In the genomic region with DNA sequence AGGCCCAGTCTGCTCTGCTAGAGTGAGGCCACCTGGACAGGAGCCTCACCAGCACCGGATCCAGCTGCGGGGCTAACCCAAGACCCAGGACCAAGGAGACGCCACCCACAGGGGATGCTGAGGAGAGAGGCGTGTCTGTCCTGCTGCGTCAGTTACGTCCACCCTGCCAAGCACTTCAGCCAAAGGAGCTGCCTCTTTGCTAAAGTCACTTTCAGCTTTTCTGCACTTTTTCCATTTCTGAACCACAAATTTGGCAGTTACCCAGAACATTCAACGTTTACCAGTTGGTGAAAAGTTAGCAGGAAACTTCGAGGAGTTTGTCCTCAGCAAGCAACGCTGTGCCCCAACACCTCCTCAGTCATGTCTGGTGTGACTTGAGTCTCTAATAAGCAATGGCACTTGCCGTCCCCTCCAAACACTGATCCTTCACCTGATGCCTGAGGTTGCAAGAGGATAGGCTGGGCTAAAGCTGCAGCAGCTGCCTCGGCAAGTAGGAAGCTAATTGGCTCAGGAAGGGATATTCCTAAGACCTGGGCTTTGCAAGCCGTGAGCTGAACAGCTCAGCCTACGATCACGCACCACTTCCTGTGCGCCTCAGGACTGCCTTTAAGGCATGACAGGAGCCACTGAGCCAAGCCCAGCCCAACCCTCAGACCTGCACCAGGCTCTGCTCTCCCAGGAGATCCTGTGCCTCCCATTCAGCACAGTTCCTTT, we compare ENCODE assay signal across 10 cellular contexts. TPM values are rescaled to one million over a fixed set of nuclear protein-coding genes. Genes with fewer than 3 reads are reported as not detected.
DNase-seq lines count a peak whose midpoint lies in the region; ATAC-seq, FAIRE-seq and TF ChIP-seq lines count a peak whose summit lies in the region.
"Had no signal": no experiment of that assay in that cellular context is flagged by ENCODE, and none has a peak within 500 bp of the region (broad histone marks: within the 10 kb centered on the region; RNA-seq: fewer than 3 reads in every experiment).

No MANE protein-coding gene starts in this region.

- no peaks in the 10 kb centered on the region for H3K36me3 ChIP-seq in DND-41 (ENCODE audit: insufficient read depth, low read length)
- no peaks in the 10 kb centered on the region for H3K36me3 ChIP-seq in rectal smooth muscle tissue (ENCODE audit: control insufficient read depth, insufficient read depth, low read length)
- H3K36me3 ChIP-seq: gastroesophageal sphincter had no signal

- H3K9me3 ChIP-seq in DND-41 (ENCODE audit: insufficient read depth, low read length, severe bottlenecking): no peaks in the 10 kb centered on the region
- H3K9me3 ChIP-seq: gastroesophageal sphincter had no signal

- no peak overlapping the region for H3K27ac Mint-ChIP-seq in activated naive CD4-positive, alpha-beta T cell treated with anti-CD3 and anti-CD28 coated beads, Interleukin-2, amount 10 ng/mL, durations not matched to agents 7 days and 5 days

- H3K27me3 Mint-ChIP-seq in activated naive CD4-positive, alpha-beta T cell treated with anti-CD3 and anti-CD28 coated beads, Interleukin-2, amount 10 ng/mL, durations not matched to agents 7 days and 5 days: peaks cover 57% of the 10 kb centered on the region

- H3K36me3 Mint-ChIP-seq in activated naive CD4-positive, alpha-beta T cell treated with anti-CD3 and anti-CD28 coated beads, Interleukin-2, amount 10 ng/mL, durations not matched to agents 7 days and 5 days: no peaks in the 10 kb centered on the region

- peaks cover 45% of the 10 kb centered on the region for H3K4me1 Mint-ChIP-seq in activated naive CD4-positive, alpha-beta T cell treated with anti-CD3 and anti-CD28 coated beads, Interleukin-2, amount 10 ng/mL, durations not matched to agents 7 days and 5 days

- no peak for FAIRE-seq in RCC 7860 (lab: Jason Lieb, UNC)
- FAIRE-seq: TTC549 had no signal

- no peak overlapping the region for H3K4me3 ChIP-seq in DND-41 (ENCODE audit: low read depth in 1 of 2, low read length in 2 of 2)
- H3K4me3 ChIP-seq in rectal smooth muscle tissue (ENCODE audit: low read length): no peak overlapping the region
- H3K4me3 ChIP-seq: gastroesophageal sphincter had no signal

- TF ChIP-seq CTCF in DND-41 (IDR thresholded peaks at IDR 0.05; ENCODE audit: borderline replicate concordance, extremely low read depth, low read length, poor library complexity, severe bottlenecking): no peak

- H3K4me1 ChIP-seq in DND-41 (ENCODE audit: insufficient read depth, low read length): peaks cover 7% of the 10 kb centered on the region
- H3K4me1 ChIP-seq in rectal smooth muscle tissue (ENCODE audit: control insufficient read depth, insufficient read depth, low read length): peaks cover 17% of the 10 kb centered on the region

- H3K27ac ChIP-seq in DND-41 (ENCODE audit: low read length) (no peak overlapping the region), rectal smooth muscle tissue (ENCODE audit: low read depth, low read length) (peak overlapping the region; percentile 17), caudate nucleus (ENCODE audit: low read depth, low read length) (no peak overlapping the region)

- CTCF ChIA-PET in activated naive CD4-positive, alpha-beta T cell treated with anti-CD3 and anti-CD28 coated beads, Interleukin-2, amount 10 ng/mL, durations not matched to agents 7 days and 5 days (lab: Charles Lee): interaction anchor here (1.2 to 2.7 kb wide), 3 partner anchors 24 to 46 kb away, joined by 3 to 8 read pairs (median 5); no protein-coding TSS in a partner anchor

- no peak overlapping the region for H3K4me3 Mint-ChIP-seq in activated naive CD4-positive, alpha-beta T cell treated with anti-CD3 and anti-CD28 coated beads, Interleukin-2, amount 10 ng/mL, durations not matched to agents 7 days and 5 days

- intact Hi-C loops in Right ventricle myocardium superior (cut with DNase I): no loop called here

- DNase-seq in DND-41 (peak; percentile 32), NCI-H2107 treated with DMSO at 0.1 percent for 48 hours (lab: John Stamatoyannopoulos, UW; ENCODE audit: unreplicated experiment) (peak; percentile 73), NCI-H526 (lab: John Stamatoyannopoulos, UW) (no peak), Right ventricle myocardium superior (no peak), caudate nucleus (lab: John Stamatoyannopoulos, UW) (no peak), RCC 7860 (ENCODE audit: low spot score) (no peak)
- peak; percentile 56 for DNase-seq in activated naive CD4-positive, alpha-beta T cell treated with anti-CD3 and anti-CD28 coated beads, Interleukin-2, amount 10 ng/mL, durations not matched to agents 7 days and 5 days

- ATAC-seq in DND-41 (ENCODE audit: insufficient read depth, low read depth): peak; percentile 66
- ATAC-seq in Right ventricle myocardium superior (ENCODE audit: poor library complexity): no peak
- ATAC-seq: gastroesophageal sphincter had no signal

- no peak overlapping the region for H2AFZ ChIP-seq in DND-41 (ENCODE audit: low read depth, low read length)

- peaks cover 4% of the 10 kb centered on the region for H4K20me1 ChIP-seq in DND-41 (ENCODE audit: insufficient read depth, low read length)

- H3K79me2 ChIP-seq in DND-41 (ENCODE audit: insufficient read depth, low read length): no peaks in the 10 kb centered on the region

- H3K9me3 Mint-ChIP-seq in activated naive CD4-positive, alpha-beta T cell treated with anti-CD3 and anti-CD28 coated beads, Interleukin-2, amount 10 ng/mL, durations not matched to agents 7 days and 5 days: no peaks in the 10 kb centered on the region

- H3K27me3 ChIP-seq in DND-41 (ENCODE audit: insufficient read depth, low read length, poor library complexity) (peaks cover 27% of the 10 kb centered on the region), rectal smooth muscle tissue (ENCODE audit: control insufficient read depth, insufficient read depth, low read length) (no peaks in the 10 kb centered on the region)
- H3K27me3 ChIP-seq: gastroesophageal sphincter had no signal

- no peak overlapping the region for H3K4me2 ChIP-seq in DND-41 (ENCODE audit: insufficient read depth, low read length)

- H3K9ac ChIP-seq in DND-41 (ENCODE audit: low read depth, low read length) (no peak overlapping the region), rectal smooth muscle tissue (ENCODE audit: low read length) (no peak overlapping the region)

RNA-seq across cellular contexts. Expression of gene KCNH2, which starts 40.1 kb away (rescaled TPM):
- 88.9 TPM for total RNA-seq in Right ventricle myocardium superior

RNA-seq across cellular contexts. Expression of gene NOS3, which starts 52.8 kb away (rescaled TPM):
- 10.0 TPM for total RNA-seq in Right ventricle myocardium superior

Comparison
In these comparisons a context has a peak if more than half of its experiments do, and no peak if none do; other contexts are left out.
1. DNase-seq: peak in DND-41 (single experiment), NCI-H2107 treated with DMSO at 0.1 percent for 48 hours (single experiment) and activated naive CD4-positive, alpha-beta T cell treated with anti-CD3 and anti-CD28 coated beads, Interleukin-2, amount 10 ng/mL, durations not matched to agents 7 days and 5 days (single experiment); none in NCI-H526 (0 of 2), Right ventricle myocardium superior (single experiment), caudate nucleus (0 of 61) and RCC 7860 (single experiment).